Comparison of ENCODE assay signal across 18 cellular contexts in genomic region chr18:446941-447560, GRCh38. TPM values are rescaled to one million over a fixed set of nuclear protein-coding genes. Genes with fewer than 3 reads are reported as not detected.
DNase-seq lines count a peak whose midpoint lies in the region; ATAC-seq and TF ChIP-seq lines count a peak whose summit lies in the region.
"Had no signal": no experiment of that assay in that cellular context is flagged by ENCODE, and none has a peak within 500 bp of the region (broad histone marks: within the 10 kb centered on the region; RNA-seq: fewer than 3 reads in every experiment).

No MANE protein-coding gene starts in this region.

- no peak overlapping the region for H2AFZ ChIP-seq in fibroblast of lung (ENCODE audit: low read length)
- H2AFZ ChIP-seq in mesenchymal stem cell (ENCODE audit: low read depth, low read length), result no peak overlapping the region

- no peak for ATAC-seq in naive thymus-derived CD8-positive, alpha-beta T cell
- ATAC-seq: left colon, natural killer cell had no signal

- no peak overlapping the region for H4K8ac ChIP-seq in mesenchymal stem cell (ENCODE audit: low read length)

- H2BK120ac ChIP-seq in mesenchymal stem cell (ENCODE audit: low read depth, low read length), result no peak overlapping the region

- no peak overlapping the region for H3K9ac ChIP-seq in BLaER1
- no peak overlapping the region for H3K9ac ChIP-seq in fibroblast of lung (ENCODE audit: insufficient read depth, low read length)
- peak overlapping the region; percentile 61 for H3K9ac ChIP-seq in mesenchymal stem cell (ENCODE audit: low read length)

- peaks cover 4 to 22% (median 11%) of the 10 kb centered on the region in 9 donors for H3K9me3 Mint-ChIP-seq in naive thymus-derived CD8-positive, alpha-beta T cell
- H3K9me3 Mint-ChIP-seq: activated CD4-positive, alpha-beta T cell treated with anti-CD3 and anti-CD28 coated beads, Interleukin-2, amount 10 ng/mL, durations not matched to agents 24 days and 14 days; T-helper 2 cell treated with Interferon-gamma antibody and Interleukin-4, amounts not matched to agents 5 μg/mL and 100 μg/mL, for 36 hours had no signal

- H3K4me3 ChIP-seq in BLaER1 (no peak overlapping the region), MG63 (no peak overlapping the region), fibroblast of lung (replicated peaks in 1 of 4; ENCODE audit: control extremely low read depth in 1 of 4, insufficient read depth in 1 of 4, low read depth in 3 of 4, low read length in 4 of 4) (no peak overlapping the region), mesenchymal stem cell (ENCODE audit: insufficient read depth in 1 of 2, low read depth in 1 of 2, low read length in 2 of 2) (no peak overlapping the region), lower leg skin (ENCODE audit: low read depth, poor library complexity, severe bottlenecking) (no peak overlapping the region)

- H3K4me2 ChIP-seq in BLaER1 (peak overlapping the region; percentile 1; the same call in 1 of the 2 replicates), fibroblast of lung (ENCODE audit: extremely low read depth, insufficient read depth, low read length) (no peak overlapping the region), mesenchymal stem cell (ENCODE audit: low read length, poor library complexity, severe bottlenecking) (no peak overlapping the region)

- H4K20me1 ChIP-seq in BLaER1, result no peaks in the 10 kb centered on the region
- H4K20me1 ChIP-seq in fibroblast of lung (ENCODE audit: control insufficient read depth, extremely low read depth, insufficient read depth, low read length), result no peaks in the 10 kb centered on the region

- POLR2A ChIA-PET in naive thymus-derived CD8-positive, alpha-beta T cell (lab: Charles Lee), result no interaction called here

- no peaks in the 10 kb centered on the region for H3K4me1 Mint-ChIP-seq in naive thymus-derived CD8-positive, alpha-beta T cell
- H3K4me1 Mint-ChIP-seq: activated CD4-positive, alpha-beta T cell treated with anti-CD3 and anti-CD28 coated beads, Interleukin-2, amount 10 ng/mL, durations not matched to agents 24 days and 14 days; activated naive CD8-positive, alpha-beta T cell treated with anti-CD3 and anti-CD28 coated beads, Interleukin-2, amount 10 ng/mL, durations not matched to agents 7 days and 5 days; natural killer cell had no signal

- H2BK5ac ChIP-seq in mesenchymal stem cell (ENCODE audit: low read depth, low read length, poor library complexity, severe bottlenecking), result no peak overlapping the region

- no peak overlapping the region for H2BK12ac ChIP-seq in mesenchymal stem cell (ENCODE audit: low read length in 2 of 2)

- H3K36me3 ChIP-seq in BLaER1, result no peaks in the 10 kb centered on the region
- H3K36me3 ChIP-seq in MG63, result peaks cover 5% of the 10 kb centered on the region
- no peaks in the 10 kb centered on the region for H3K36me3 ChIP-seq in fibroblast of lung (ENCODE audit: control insufficient read depth, insufficient read depth, low read length)
- H3K36me3 ChIP-seq in mesenchymal stem cell (ENCODE audit: control insufficient read depth in 1 of 2, insufficient read depth in 2 of 2, low read depth in 1 of 2, low read length in 2 of 2), result peaks cover 2 to 19% of the 10 kb centered on the region in 2 experiments

- H3K27me3 ChIP-seq in BLaER1 (no peaks in the 10 kb centered on the region), MG63 (no peaks in the 10 kb centered on the region), fibroblast of lung (ENCODE audit: control insufficient read depth, insufficient read depth, low read length) (no peaks in the 10 kb centered on the region), mesenchymal stem cell (ENCODE audit: control insufficient read depth in 1 of 2, insufficient read depth in 1 of 2, low read length in 2 of 2) (no peaks in the 10 kb centered on the region)

- H3K36me3 Mint-ChIP-seq in naive thymus-derived CD8-positive, alpha-beta T cell, result peaks cover 0 to 11% (median 3%) of the 10 kb centered on the region in 3 donors
- H3K36me3 Mint-ChIP-seq: activated naive CD8-positive, alpha-beta T cell treated with anti-CD3 and anti-CD28 coated beads, Interleukin-2, amount 10 ng/mL, durations not matched to agents 7 days and 5 days; natural killer cell had no signal

- no peak overlapping the region for H2AK5ac ChIP-seq in mesenchymal stem cell (ENCODE audit: low read length, severe bottlenecking)

- H4K91ac ChIP-seq in mesenchymal stem cell (ENCODE audit: low read length), result no peak overlapping the region

- DNase-seq in MG63, result peak; percentile 24
- peak; percentile 33 to 46 for DNase-seq in fibroblast of lung (ENCODE audit: low read depth in 2 of 2)
- peak; percentile 52 for DNase-seq in mesenchymal stem cell
- no peak for DNase-seq in lower leg skin (ENCODE audit: low spot score in 2 of 2)
- no peak for DNase-seq in stimulated activated CD4-positive, alpha-beta T cell treated with anti-CD3 and anti-CD28 coated beads, Interleukin-12 subunit alpha, Interleukin-12 subunit beta, amount 100 ng/mL, for 4 hours
- no peak for DNase-seq in GDM1 (lab: John Stamatoyannopoulos, UW)
- DNase-seq in naive thymus-derived CD8-positive, alpha-beta T cell, result no peak
- DNase-seq: activated CD4-positive, alpha-beta T cell treated with anti-CD3 and anti-CD28 coated beads, Interleukin-2, amount 10 ng/mL, durations not matched to agents 24 days and 14 days; activated naive CD8-positive, alpha-beta T cell treated with anti-CD3 and anti-CD28 coated beads, Interleukin-2, amount 10 ng/mL, durations not matched to agents 7 days and 5 days; cerebellar nuclear complex; hypothalamus; left colon; natural killer cell; NCI-H2029 treated with DMSO at 0.1 percent for 48 hours; stimulated activated CD4-positive, alpha-beta T cell treated with anti-CD3 and anti-CD28 coated beads, Interleukin-4, amount 100 ng/mL, for 1 hour had no signal

- H3K4ac ChIP-seq in mesenchymal stem cell (ENCODE audit: low read depth in 1 of 2, low read length in 2 of 2), result no peak overlapping the region

- H3K18ac ChIP-seq in mesenchymal stem cell (ENCODE audit: low read depth in 1 of 2, low read length in 2 of 2), result no peak overlapping the region

- no peak overlapping the region for H2BK15ac ChIP-seq in mesenchymal stem cell (ENCODE audit: low read depth, poor library complexity, severe bottlenecking)

- TF ChIP-seq CTCF in fibroblast of lung (conservative IDR thresholded peaks at IDR 0.05 in 1 of 2, IDR thresholded peaks at IDR 0.05 in 1 of 2; ENCODE audit: low read depth in 1 of 2, low read length in 2 of 2) (no peak), lower leg skin (IDR thresholded peaks at IDR 0.05) (no peak)

- no peak overlapping the region for H3K23ac ChIP-seq in mesenchymal stem cell (ENCODE audit: low read length in 2 of 2)

- no peaks in the 10 kb centered on the region for H3K79me2 ChIP-seq in fibroblast of lung (ENCODE audit: control insufficient read depth, insufficient read depth, low read length)

- no peak for TF ChIP-seq POLR2A in lower leg skin (IDR thresholded peaks at IDR 0.05)

- H3K14ac ChIP-seq in mesenchymal stem cell (ENCODE audit: low read length in 2 of 2), result no peak overlapping the region

- no peak overlapping the region for H3K27ac ChIP-seq in BLaER1
- H3K27ac ChIP-seq in fibroblast of lung (ENCODE audit: insufficient read depth, low read length), result no peak overlapping the region
- no peak overlapping the region for H3K27ac ChIP-seq in mesenchymal stem cell (ENCODE audit: low read length, poor library complexity, severe bottlenecking)
- H3K27ac ChIP-seq: epithelial cell of prostate had no signal

- peaks cover 25% of the 10 kb centered on the region for H3K9me3 ChIP-seq in BLaER1
- peaks cover 4% of the 10 kb centered on the region; the same call in 1 of the 2 replicates for H3K9me3 ChIP-seq in MG63
- no peaks in the 10 kb centered on the region for H3K9me3 ChIP-seq in fibroblast of lung (ENCODE audit: control insufficient read depth, insufficient read depth, low read depth, low read length)
- peaks cover 9% of the 10 kb centered on the region for H3K9me3 ChIP-seq in mesenchymal stem cell (ENCODE audit: control insufficient read depth, low read length)

- peak overlapping the region in 1 of 10 donors; percentile 46 for H3K27ac Mint-ChIP-seq in naive thymus-derived CD8-positive, alpha-beta T cell
- H3K27ac Mint-ChIP-seq: activated CD4-positive, alpha-beta T cell treated with anti-CD3 and anti-CD28 coated beads, Interleukin-2, amount 10 ng/mL, durations not matched to agents 24 days and 14 days; activated naive CD8-positive, alpha-beta T cell treated with anti-CD3 and anti-CD28 coated beads, Interleukin-2, amount 10 ng/mL, durations not matched to agents 7 days and 5 days; natural killer cell; T-helper 2 cell treated with Interferon-gamma antibody and Interleukin-4, amounts not matched to agents 5 μg/mL and 100 μg/mL, for 36 hours had no signal

- H3K27me3 Mint-ChIP-seq in naive thymus-derived CD8-positive, alpha-beta T cell, result peaks cover 2 to 16% (median 4%) of the 10 kb centered on the region in 5 donors
- H3K27me3 Mint-ChIP-seq: activated naive CD8-positive, alpha-beta T cell treated with anti-CD3 and anti-CD28 coated beads, Interleukin-2, amount 10 ng/mL, durations not matched to agents 7 days and 5 days had no signal

- 79% methylated on average over 5 of the region's 5 CpGs for WGBS in mesenchymal stem cell
- 57 to 60% methylated on average over 5 of the region's 5 CpGs for WGBS in lower leg skin, 2 donors

- H3K4me1 ChIP-seq in BLaER1 (peaks cover 7% of the 10 kb centered on the region), fibroblast of lung (ENCODE audit: control insufficient read depth, extremely low read depth, insufficient read depth, low read length) (peaks cover 3% of the 10 kb centered on the region), mesenchymal stem cell (ENCODE audit: control insufficient read depth, insufficient read depth, low read depth, low read length) (peaks cover 3% of the 10 kb centered on the region)

- intact Hi-C loops in lower leg skin (cut with DNase I; ENCODE audit: low total_unique reads), result no loop called here

- H3K4me3 Mint-ChIP-seq in naive thymus-derived CD8-positive, alpha-beta T cell, result no peak overlapping the region
- H3K4me3 Mint-ChIP-seq: activated CD4-positive, alpha-beta T cell treated with anti-CD3 and anti-CD28 coated beads, Interleukin-2, amount 10 ng/mL, durations not matched to agents 24 days and 14 days; activated naive CD8-positive, alpha-beta T cell treated with anti-CD3 and anti-CD28 coated beads, Interleukin-2, amount 10 ng/mL, durations not matched to agents 7 days and 5 days; natural killer cell; T-helper 2 cell treated with Interferon-gamma antibody and Interleukin-4, amounts not matched to agents 5 μg/mL and 100 μg/mL, for 36 hours had no signal

- H3K79me1 ChIP-seq in mesenchymal stem cell (replicated peaks; ENCODE audit: low read length, poor library complexity, severe bottlenecking), result no peaks in the 10 kb centered on the region

RNA-seq across cellular contexts. Expression of gene COLEC12, which starts 53.5 kb away (rescaled TPM):
- total RNA-seq in MG63 (2014; rRNA removed; shearing (Covaris generic); ENCODE audit: low replicate concordance), result 27.4 and 28.2 TPM in 2 replicates
- total RNA-seq in fibroblast of lung (24.8 and 60.6 TPM in 2 replicates), lower leg skin (10 to 100 TPM in 1 of 4 donors, 1 to 10 TPM in 3; 5.1 to 14.5 (median 6.9) TPM)
- polyA plus RNA-seq in fibroblast of lung, result 20.0 and 44.1 TPM in 2 replicates
- 13.7 and 32.9 TPM in 2 replicates for polyA plus RNA-seq in fibroblast of lung (2012)
- polyA minus RNA-seq in fibroblast of lung (ENCODE audit: low replicate concordance), result 3.8 and 6.3 TPM in 2 replicates
- 8.9 TPM for polyA plus RNA-seq in mesenchymal stem cell (2013, experiment 1 of 2)
- 9.2 TPM for polyA plus RNA-seq in mesenchymal stem cell (2013, experiment 2 of 2)
- under 1 TPM in 1 of 2 experiments, not detected in 1; 0.13 TPM for total RNA-seq in naive thymus-derived CD8-positive, alpha-beta T cell
- polyA plus RNA-seq in naive thymus-derived CD8-positive, alpha-beta T cell, result not detected
- total RNA-seq: activated CD4-positive, alpha-beta T cell treated with anti-CD3 and anti-CD28 coated beads, Interleukin-2, amount 10 ng/mL, durations not matched to agents 24 days and 14 days; natural killer cell had no signal

Comparison
In these comparisons a context has a peak if more than half of its experiments do, and no peak if none do; other contexts are left out.
1. DNase-seq: peak in MG63 (single experiment), fibroblast of lung (2 of 2) and mesenchymal stem cell (single experiment); none in lower leg skin (0 of 2), stimulated activated CD4-positive, alpha-beta T cell treated with anti-CD3 and anti-CD28 coated beads, Interleukin-12 subunit alpha, Interleukin-12 subunit beta, amount 100 ng/mL, for 4 hours (single experiment), GDM1 (single experiment) and naive thymus-derived CD8-positive, alpha-beta T cell (0 of 10).
2. RNA of gene COLEC12, which starts 53.5 kb away (total RNA-seq): 27.4 to 28.2 TPM in MG63, 24.8 to 60.6 TPM in fibroblast of lung and 5.1 to 14.5 TPM in lower leg skin; 0.13 TPM in naive thymus-derived CD8-positive, alpha-beta T cell; every median in the first group is over 4 times any median in the second.